1 cellular context compared by ENCODE assay signal in the genomic region with DNA sequence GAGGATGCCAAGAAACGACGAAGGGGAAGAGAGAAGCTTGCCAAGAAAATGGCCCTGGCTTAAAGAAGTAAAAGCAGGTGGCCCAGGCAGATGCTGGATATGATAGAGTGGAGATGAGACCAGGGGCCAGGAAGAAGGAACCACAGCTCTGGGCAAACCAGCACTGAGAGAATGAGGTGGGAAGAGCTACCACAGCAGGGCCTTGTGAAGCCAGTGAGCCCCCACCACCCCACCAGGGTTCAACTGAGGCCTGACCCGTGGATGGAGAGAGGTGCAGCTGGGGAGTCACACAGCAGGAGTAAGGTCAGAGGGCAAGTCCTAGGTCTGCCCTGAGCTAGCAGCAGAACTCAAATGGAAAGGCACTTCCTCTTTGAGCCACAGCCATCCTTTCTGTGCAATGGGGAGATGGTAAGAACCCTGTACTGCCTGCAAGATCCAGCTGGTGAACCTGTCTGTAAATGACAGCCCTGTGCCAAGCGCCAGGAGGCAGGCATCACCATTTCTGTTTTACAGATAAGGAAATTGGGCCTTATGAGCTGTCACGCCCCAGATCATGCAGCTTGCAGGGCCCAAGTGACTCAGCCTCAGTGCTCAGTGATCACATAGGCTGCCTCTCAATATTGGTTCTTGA.
TF ChIP-seq lines count a peak whose summit lies in the region.

No MANE protein-coding gene starts in this region.

TF ChIP-seq in GM12878, 131 proteins besides CTCF, POLR2A, EP300 and RAD21:
- TF ChIP-seq CREM (IDR thresholded peaks at IDR 0.05; ENCODE audit: low read depth) (0 out of 2 replicates have a peak, but pooled peaks have one; percentile 16), HDGF (IDR thresholded peaks at IDR 0.05) (peak; percentile 31; the same call in 1 of the 2 replicates), MEF2B (IDR thresholded peaks at IDR 0.05; ENCODE audit: partially characterized antibody, poor library complexity, severe bottlenecking) (no peak), DPF2 (IDR thresholded peaks at IDR 0.05) (0 out of 2 replicates have a peak, but pooled peaks have one; percentile 13), NR2C1 (IDR thresholded peaks at IDR 0.05) (peak; percentile 58; the same call in 1 of the 2 replicates), SPI1 (IDR thresholded peaks at IDR 0.05; ENCODE audit: borderline replicate concordance, insufficient read depth, low read depth, low read length) (peak; percentile 90), EED (IDR thresholded peaks at IDR 0.05; ENCODE audit: low read depth) (0 out of 2 replicates have a peak, but pooled peaks have one; percentile 1), NR2F1 (conservative IDR thresholded peaks at IDR 0.05) (peak; percentile 71), NR2C2 (IDR thresholded peaks at IDR 0.05; ENCODE audit: borderline replicate concordance, control insufficient read depth, insufficient read length, low read depth) (peak; percentile 60), MTA2 (IDR thresholded peaks at IDR 0.05; ENCODE audit: low read depth) (0 out of 2 replicates have a peak, but pooled peaks have one; percentile 9)
- TF ChIP-seq, protein P1, sequence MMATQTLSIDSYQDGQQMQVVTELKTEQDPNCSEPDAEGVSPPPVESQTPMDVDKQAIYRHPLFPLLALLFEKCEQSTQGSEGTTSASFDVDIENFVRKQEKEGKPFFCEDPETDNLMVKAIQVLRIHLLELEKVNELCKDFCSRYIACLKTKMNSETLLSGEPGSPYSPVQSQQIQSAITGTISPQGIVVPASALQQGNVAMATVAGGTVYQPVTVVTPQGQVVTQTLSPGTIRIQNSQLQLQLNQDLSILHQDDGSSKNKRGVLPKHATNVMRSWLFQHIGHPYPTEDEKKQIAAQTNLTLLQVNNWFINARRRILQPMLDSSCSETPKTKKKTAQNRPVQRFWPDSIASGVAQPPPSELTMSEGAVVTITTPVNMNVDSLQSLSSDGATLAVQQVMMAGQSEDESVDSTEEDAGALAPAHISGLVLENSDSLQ (IDR thresholded peaks at IDR 0.05): peak; percentile 28; the same call in 1 of the 2 replicates
- TF ChIP-seq, protein P2, sequence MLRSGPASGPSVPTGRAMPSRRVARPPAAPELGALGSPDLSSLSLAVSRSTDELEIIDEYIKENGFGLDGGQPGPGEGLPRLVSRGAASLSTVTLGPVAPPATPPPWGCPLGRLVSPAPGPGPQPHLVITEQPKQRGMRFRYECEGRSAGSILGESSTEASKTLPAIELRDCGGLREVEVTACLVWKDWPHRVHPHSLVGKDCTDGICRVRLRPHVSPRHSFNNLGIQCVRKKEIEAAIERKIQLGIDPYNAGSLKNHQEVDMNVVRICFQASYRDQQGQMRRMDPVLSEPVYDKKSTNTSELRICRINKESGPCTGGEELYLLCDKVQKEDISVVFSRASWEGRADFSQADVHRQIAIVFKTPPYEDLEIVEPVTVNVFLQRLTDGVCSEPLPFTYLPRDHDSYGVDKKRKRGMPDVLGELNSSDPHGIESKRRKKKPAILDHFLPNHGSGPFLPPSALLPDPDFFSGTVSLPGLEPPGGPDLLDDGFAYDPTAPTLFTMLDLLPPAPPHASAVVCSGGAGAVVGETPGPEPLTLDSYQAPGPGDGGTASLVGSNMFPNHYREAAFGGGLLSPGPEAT (IDR thresholded peaks at IDR 0.05; ENCODE audit: low read depth): no peak
- TF ChIP-seq, protein P3, sequence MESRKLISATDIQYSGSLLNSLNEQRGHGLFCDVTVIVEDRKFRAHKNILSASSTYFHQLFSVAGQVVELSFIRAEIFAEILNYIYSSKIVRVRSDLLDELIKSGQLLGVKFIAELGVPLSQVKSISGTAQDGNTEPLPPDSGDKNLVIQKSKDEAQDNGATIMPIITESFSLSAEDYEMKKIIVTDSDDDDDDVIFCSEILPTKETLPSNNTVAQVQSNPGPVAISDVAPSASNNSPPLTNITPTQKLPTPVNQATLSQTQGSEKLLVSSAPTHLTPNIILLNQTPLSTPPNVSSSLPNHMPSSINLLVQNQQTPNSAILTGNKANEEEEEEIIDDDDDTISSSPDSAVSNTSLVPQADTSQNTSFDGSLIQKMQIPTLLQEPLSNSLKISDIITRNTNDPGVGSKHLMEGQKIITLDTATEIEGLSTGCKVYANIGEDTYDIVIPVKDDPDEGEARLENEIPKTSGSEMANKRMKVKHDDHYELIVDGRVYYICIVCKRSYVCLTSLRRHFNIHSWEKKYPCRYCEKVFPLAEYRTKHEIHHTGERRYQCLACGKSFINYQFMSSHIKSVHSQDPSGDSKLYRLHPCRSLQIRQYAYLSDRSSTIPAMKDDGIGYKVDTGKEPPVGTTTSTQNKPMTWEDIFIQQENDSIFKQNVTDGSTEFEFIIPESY (IDR thresholded peaks at IDR 0.05): no peak
